Comparison of ENCODE assay signal across 12 cellular contexts in the genomic region with DNA sequence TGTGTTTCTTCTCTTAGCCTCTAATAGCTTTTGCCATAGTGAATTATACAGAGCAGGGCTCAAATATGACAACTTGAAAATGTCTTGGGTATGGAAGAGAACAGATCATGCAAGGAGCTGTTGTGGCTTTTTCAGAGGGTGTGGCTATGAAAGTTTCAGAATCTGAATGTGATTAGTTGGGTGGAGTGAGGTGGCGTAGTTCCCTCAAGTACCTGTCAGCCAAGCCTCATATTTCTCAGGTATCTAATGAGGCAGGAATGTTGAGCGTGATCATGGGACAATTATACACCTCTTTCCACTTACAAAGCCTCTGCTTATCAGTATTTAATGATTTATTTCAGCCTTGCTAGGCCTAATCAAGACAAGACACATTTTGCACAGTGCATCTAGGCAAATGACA.
"Had no signal": no experiment of that assay in that cellular context is flagged by ENCODE, and none has a peak within 500 bp of the region (broad histone marks: within the 10 kb centered on the region; RNA-seq: fewer than 3 reads in every experiment).

No MANE protein-coding gene starts in this region.

- H3K36me3 ChIP-seq: heart left ventricle, ovary, tibial artery had no signal

- H3K9me3 ChIP-seq: ovary had no signal

- ATAC-seq: activated T-cell treated with anti-CD3 and anti-CD28 coated beads, Interleukin-2, amount 50 U/mL, for 72 hours; heart left ventricle; stimulated activated effector memory CD8-positive, alpha-beta T cell treated with anti-CD3 and anti-CD28 coated beads, Interleukin-12 subunit alpha, Interleukin-12 subunit beta, amount 100 ng/mL, for 72 hours had no signal

- H3K27me3 ChIP-seq: dorsolateral prefrontal cortex, heart left ventricle, ovary, tibial artery had no signal

- H3K4me1 ChIP-seq: tibial artery had no signal

- H3K4me3 ChIP-seq: dorsolateral prefrontal cortex, heart left ventricle, ovary, tibial artery had no signal

- H3K27ac ChIP-seq: dorsolateral prefrontal cortex, heart left ventricle, ovary, tibial artery had no signal

- DNase-seq: activated CD4-positive, alpha-beta memory T cell treated with anti-CD3 and anti-CD28 coated beads for 36 hours; activated CD4-positive, alpha-beta T cell treated with anti-CD3 and anti-CD28 coated beads for 1 hour; activated gamma-delta T cell treated with Interleukin-2 at 50 U/mL for 16 hours; activated naive CD8-positive, alpha-beta T cell treated with anti-CD3 and anti-CD28 coated beads, Interleukin-2, amount 10 ng/mL, durations not matched to agents 7 days and 5 days; activated T-cell treated with anti-CD3 and anti-CD28 coated beads, Interleukin-2, amount 50 U/mL, for 72 hours; anterior cingulate cortex; dorsolateral prefrontal cortex; heart left ventricle; ovary; SW 1271; tibial artery had no signal
